8 cellular contexts compared by ENCODE assay signal in the genomic region with DNA sequence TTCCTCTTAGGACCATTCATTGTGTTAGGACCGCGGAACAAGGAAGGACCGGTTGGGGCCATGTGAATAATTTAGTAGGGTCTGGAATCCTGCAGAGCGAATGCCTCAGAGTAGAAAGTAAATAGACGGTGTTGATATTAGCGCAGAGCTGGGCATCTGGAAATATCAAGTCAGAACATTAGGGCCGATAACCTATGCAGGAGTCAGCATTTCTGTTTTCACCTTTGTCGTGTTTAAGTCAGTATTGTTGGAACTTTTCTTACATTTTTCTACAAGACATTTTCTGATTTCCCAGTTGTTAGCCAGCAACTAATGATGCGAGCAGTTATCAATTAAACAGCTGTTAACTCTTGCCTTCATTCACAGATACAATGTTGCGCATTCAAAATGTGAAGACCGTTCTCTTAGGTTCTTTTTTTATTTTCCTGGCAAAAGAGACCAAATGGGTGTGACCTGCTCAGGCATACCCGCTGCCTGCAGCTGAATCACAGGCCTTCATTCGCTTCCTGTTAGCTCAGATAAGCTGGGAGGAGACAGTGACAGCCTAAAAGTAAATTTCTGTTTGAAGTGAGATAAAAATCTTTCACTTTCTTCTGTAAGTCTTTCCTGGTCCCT. TPM values are rescaled to one million over a fixed set of nuclear protein-coding genes. Genes with fewer than 3 reads are reported as not detected.
DNase-seq lines count a peak whose midpoint lies in the region; ATAC-seq, FAIRE-seq and TF ChIP-seq lines count a peak whose summit lies in the region.

No MANE protein-coding gene starts in this region.

- DNase-seq in A549 (ENCODE audit: low read depth in 1 of 2, low spot score in 1 of 2) (peak; percentile 83 to 84), NCI-H748 (lab: John Stamatoyannopoulos, UW; ENCODE audit: unreplicated experiment) (peak; percentile 85), fibroblast of gingiva (ENCODE audit: low read depth) (peak; percentile 79), tibial nerve (ENCODE audit: low spot score in 2 of 2) (peak in 1 of 2 donors; percentile 20)
- peak; percentile 46 for DNase-seq in activated T-cell treated with anti-CD3 and anti-CD28 coated beads, Interleukin-2, amount 50 U/mL, for 4 hours
- DNase-seq in naive thymus-derived CD4-positive, alpha-beta T cell = peak in 7 of 9 donors; percentile 59 to 85 (median 75)

- peak overlapping the region; percentile 80 for H3K4me2 ChIP-seq in A549

- POLR2A ChIA-PET in A549 (lab: Yijun Ruan, JAX) = interaction anchor here (0.7 to 3.9 kb wide), 11 partner anchors 9 to 479 kb away, joined by 3 to 40 read pairs (median 6); partner anchors contain the start of gene GRAMD2A
- POLR2A ChIA-PET in naive thymus-derived CD4-positive, alpha-beta T cell (lab: Charles Lee) = interaction anchor here (0.6 to 3.8 kb wide), 16 partner anchors 10 to 454 kb away, joined by 3 to 38 read pairs (median 4); partner anchors contain the start of genes BBS4, HEXA, HIGD2B and MYO9A

- peak overlapping the region; percentile 95 to 97 for H3K27ac ChIP-seq in A549
- peak overlapping the region; percentile 73 for H3K27ac ChIP-seq in naive thymus-derived CD4-positive, alpha-beta T cell (ENCODE audit: low read depth, low read length)
- H3K27ac ChIP-seq in tibial nerve = peak overlapping the region; percentile 95 to 99 (median 96)

- under 1% methylated on average over 13 of the region's 13 CpGs for WGBS in A549 (ENCODE audit: missing lambda C conversion rate)
- 5% methylated on average over 13 of the region's 13 CpGs for WGBS in tibial nerve, 2 donors

- TF ChIP-seq EP300 in A549 (IDR thresholded peaks at IDR 0.05) (no peak), tibial nerve (IDR thresholded peaks at IDR 0.05) (no peak)

- peaks cover 0 to 7% (median 0%) of the 10 kb centered on the region in 3 experiments for H3K36me3 ChIP-seq in naive thymus-derived CD4-positive, alpha-beta T cell (ENCODE audit: control insufficient read depth in 2 of 3, insufficient read depth in 3 of 3, low read length in 3 of 3)
- H3K36me3 ChIP-seq in tibial nerve = no peaks in the 10 kb centered on the region

- FAIRE-seq in A549 (lab: Jason Lieb, UNC) = peak; percentile 43

- no peaks in the 10 kb centered on the region for H3K27me3 ChIP-seq in naive thymus-derived CD4-positive, alpha-beta T cell (ENCODE audit: control insufficient read depth in 2 of 2, insufficient read depth in 2 of 2, low read length in 2 of 2)
- H3K27me3 ChIP-seq in tibial nerve = no peaks in the 10 kb centered on the region

- intact Hi-C loops in naive thymus-derived CD4-positive, alpha-beta T cell (cut with micrococcal nuclease) = loop anchor here (1.0 to 10.0 kb wide), 6 partner anchors 40 to 453 kb away; partner anchors contain the start of genes MYO9A (in 2 of the 2), PARP6 (in 2 of the 2), SENP8 (in 2 of the 2) and ARIH1 (in 1 of the 2)

- TF ChIP-seq POLR2A in A549 (IDR thresholded peaks at IDR 0.05; ENCODE audit: low read length) (no peak; the same call in 1 of the 2 replicates), tibial nerve (IDR thresholded peaks at IDR 0.05) (no peak)

- peak overlapping the region; percentile 98 for H3K4me3 Mint-ChIP-seq in activated T-cell treated with anti-CD3 and anti-CD28 coated beads, Interleukin-2, amount 50 U/mL, for 4 hours
- H3K4me3 Mint-ChIP-seq in naive thymus-derived CD4-positive, alpha-beta T cell = peak overlapping the region; percentile 95 to 100 (median 99)

- CTCF ChIA-PET in A549 (lab: Yijun Ruan, JAX) = interaction anchor here (0.9 to 31.1 kb wide), 5 partner anchors 9 to 480 kb away, joined by 3 to 644 read pairs (median 10); partner anchors contain the start of gene GRAMD2A
- CTCF ChIA-PET in naive thymus-derived CD4-positive, alpha-beta T cell (lab: Charles Lee) = interaction anchor here (0.6 to 2.7 kb wide), 5 partner anchors 11 to 350 kb away, joined by 3 to 9 read pairs (median 3); no protein-coding TSS in a partner anchor

- no peak for TF ChIP-seq CTCF in A549 (IDR thresholded peaks at IDR 0.05)
- TF ChIP-seq CTCF in tibial nerve (IDR thresholded peaks at IDR 0.05) = no peak

- H3K27ac Mint-ChIP-seq in naive thymus-derived CD4-positive, alpha-beta T cell = peak overlapping the region; percentile 89 to 98 (median 92)

- 0 out of 5 replicates have a peak, but pooled peaks of 1 of the 2 experiments have one; percentile 1 for TF ChIP-seq RAD21 in A549 (conservative IDR thresholded peaks at IDR 0.05 in 1 of 2, IDR thresholded peaks at IDR 0.05 in 1 of 2)

- H3K4me1 ChIP-seq in A549 (peaks cover 54% of the 10 kb centered on the region), tibial nerve (peaks cover 0 to 48% (median 37%) of the 10 kb centered on the region in 4 donors)
- peaks cover 33 to 34% of the 10 kb centered on the region in 2 donors for H3K4me1 ChIP-seq in naive thymus-derived CD4-positive, alpha-beta T cell (ENCODE audit: control insufficient read depth in 2 of 2, insufficient read depth in 2 of 2, low read length in 2 of 2)

- H3K9me3 ChIP-seq in A549 (no peaks in the 10 kb centered on the region), tibial nerve (no peaks in the 10 kb centered on the region)
- H3K9me3 ChIP-seq in naive thymus-derived CD4-positive, alpha-beta T cell (ENCODE audit: control insufficient read depth in 2 of 3, low read length in 3 of 3) = no peaks in the 10 kb centered on the region

- H3K4me3 ChIP-seq in A549 (peak overlapping the region; percentile 91), tibial nerve (peak overlapping the region; percentile 76 to 95 (median 86))
- peak overlapping the region; percentile 73 for H3K4me3 ChIP-seq in naive thymus-derived CD4-positive, alpha-beta T cell (ENCODE audit: low read length)

- no peaks in the 10 kb centered on the region for H3K9me3 Mint-ChIP-seq in activated T-cell treated with anti-CD3 and anti-CD28 coated beads, Interleukin-2, amount 50 U/mL, for 4 hours
- H3K9me3 Mint-ChIP-seq in naive thymus-derived CD4-positive, alpha-beta T cell = peaks cover 0 to 2% (median 0%) of the 10 kb centered on the region in 11 donors

- H3K27me3 Mint-ChIP-seq in activated T-cell treated with anti-CD3 and anti-CD28 coated beads, Interleukin-2, amount 50 U/mL, for 4 hours (ENCODE audit: low read depth) = no peaks in the 10 kb centered on the region
- H3K27me3 Mint-ChIP-seq in naive thymus-derived CD4-positive, alpha-beta T cell = peaks cover 0 to 3% (median 0%) of the 10 kb centered on the region in 5 donors

- peaks cover 35% of the 10 kb centered on the region for H3K4me1 Mint-ChIP-seq in activated T-cell treated with anti-CD3 and anti-CD28 coated beads, Interleukin-2, amount 50 U/mL, for 4 hours (ENCODE audit: low read depth)
- H3K4me1 Mint-ChIP-seq in naive thymus-derived CD4-positive, alpha-beta T cell = peaks cover 42 to 54% (median 50%) of the 10 kb centered on the region in 7 donors

- ATAC-seq in A549 (peak; percentile 40 to 44), GM18502 (IDR thresholded peaks at IDR 0.05; ENCODE audit: poor library complexity, unreplicated experiment) (peak; percentile 0), HG03045 (IDR thresholded peaks at IDR 0.05; ENCODE audit: unreplicated experiment) (no peak)
- ATAC-seq in activated T-cell treated with anti-CD3 and anti-CD28 coated beads, Interleukin-2, amount 50 U/mL, for 4 hours = peak in 1 of 2 donors; percentile 6
- ATAC-seq in naive thymus-derived CD4-positive, alpha-beta T cell = peak; percentile 49

- peaks cover 18% of the 10 kb centered on the region for H3K36me3 Mint-ChIP-seq in activated T-cell treated with anti-CD3 and anti-CD28 coated beads, Interleukin-2, amount 50 U/mL, for 4 hours (ENCODE audit: insufficient read depth)
- peaks cover 0 to 26% (median 0%) of the 10 kb centered on the region in 5 donors for H3K36me3 Mint-ChIP-seq in naive thymus-derived CD4-positive, alpha-beta T cell

TF ChIP-seq in A549, 52 proteins besides CTCF, POLR2A, EP300 and RAD21 (continues in another document):
- TF ChIP-seq RNF2 (IDR thresholded peaks at IDR 0.05; ENCODE audit: borderline replicate concordance, low read depth) (no peak), EHF (CRISPR knock-in tag; IDR thresholded peaks at IDR 0.05) (no peak), HOXA7 (CRISPR knock-in tag; IDR thresholded peaks at IDR 0.05) (peak; percentile 23; the same call in 1 of the 2 replicates), MAZ (IDR thresholded peaks at IDR 0.05; ENCODE audit: borderline replicate concordance, low read depth, low read length) (no peak), BHLHE40 (IDR thresholded peaks at IDR 0.05; ENCODE audit: low read depth, low read length) (no peak)

RNA-seq across cellular contexts. Expression of gene PKM, which starts 1.0 kb away (rescaled TPM):
- 2,741 and 3,443 TPM in 2 replicates for polyA plus RNA-seq in A549 (2011; rRNA removed)
- polyA plus RNA-seq in A549 (2012; cell fraction: cytosol; rRNA removed) = 2,155 and 2,437 TPM in 2 replicates
- polyA plus RNA-seq in A549 (2012; cell fraction: nucleus; rRNA removed) = 3,552 and 3,648 TPM in 2 replicates
- 3,389 to 3,848 TPM (median 3,810 TPM) in 3 replicates for polyA plus RNA-seq in A549 (2017; fragmentation: RNase III; extraction: RNeasy Plus Mini Kit Qiagen cat#74134 plus additional on column Dnase treatment)
- 2,968 and 3,588 TPM in 2 replicates for polyA minus RNA-seq in A549 (2011; rRNA and poly(A)+ RNA removed)
- total RNA-seq in activated T-cell treated with anti-CD3 and anti-CD28 coated beads, Interleukin-2, amount 50 U/mL, for 4 hours = 1,000 to 10,000 TPM; 2,397 to 2,519 (median 2,398) TPM
- 1,000 to 10,000 TPM in 1 of 5 experiments, 100 to 1,000 TPM in 4; 237 to 1,627 (median 329) TPM for total RNA-seq in naive thymus-derived CD4-positive, alpha-beta T cell
- 100 to 1,000 TPM; 422 to 485 TPM for polyA plus RNA-seq in naive thymus-derived CD4-positive, alpha-beta T cell
- total RNA-seq in tibial nerve = 100 to 1,000 TPM; 261 to 293 (median 272) TPM

RNA-seq across cellular contexts. Expression of gene GRAMD2A, which starts 34.4 kb away (rescaled TPM):
- polyA plus RNA-seq in A549 (2011; rRNA removed) (0.20 and 0.41 TPM in 2 replicates), A549 (2017; fragmentation: RNase III; extraction: RNeasy Plus Mini Kit Qiagen cat#74134 plus additional on column Dnase treatment) (not detected in 3 replicates)
- polyA plus RNA-seq in A549 (2012; cell fraction: cytosol; rRNA removed) = 0.03 and 0.08 TPM in 2 replicates
- polyA plus RNA-seq in A549 (2012; cell fraction: nucleus; rRNA removed) = 0.07 and 0.20 TPM in 2 replicates
- 0.08 TPM in 1 of 2 replicates, not detected in the other for polyA minus RNA-seq in A549 (2011; rRNA and poly(A)+ RNA removed)
- not detected for total RNA-seq in activated T-cell treated with anti-CD3 and anti-CD28 coated beads, Interleukin-2, amount 50 U/mL, for 4 hours
- not detected for total RNA-seq in naive thymus-derived CD4-positive, alpha-beta T cell
- polyA plus RNA-seq in naive thymus-derived CD4-positive, alpha-beta T cell = not detected
- 1 to 10 TPM; 1.1 to 2.9 (median 2.2) TPM for total RNA-seq in tibial nerve

RNA-seq across cellular contexts. Expression of gene PARP6, which starts 40.4 kb away (rescaled TPM):
- polyA plus RNA-seq in A549 (2011; rRNA removed) = 167 and 197 TPM in 2 replicates
- polyA plus RNA-seq in A549 (2012; cell fraction: cytosol; rRNA removed) = 106 and 112 TPM in 2 replicates
- 216 and 291 TPM in 2 replicates for polyA plus RNA-seq in A549 (2012; cell fraction: nucleus; rRNA removed)
- 70.3 to 83.3 TPM (median 78.0 TPM) in 3 replicates for polyA plus RNA-seq in A549 (2017; fragmentation: RNase III; extraction: RNeasy Plus Mini Kit Qiagen cat#74134 plus additional on column Dnase treatment)
- 124 and 125 TPM in 2 replicates for polyA minus RNA-seq in A549 (2011; rRNA and poly(A)+ RNA removed)
- total RNA-seq in activated T-cell treated with anti-CD3 and anti-CD28 coated beads, Interleukin-2, amount 50 U/mL, for 4 hours = 10 to 100 TPM; 62.9 to 63.2 (median 62.9) TPM
- total RNA-seq in naive thymus-derived CD4-positive, alpha-beta T cell = 100 to 1,000 TPM in 4 of 5 experiments, 10 to 100 TPM in 1; 75.8 to 129 (median 127) TPM
- polyA plus RNA-seq in naive thymus-derived CD4-positive, alpha-beta T cell = 10 to 100 TPM; 19.7 to 41.6 TPM
- 10 to 100 TPM; 59.2 to 76.8 (median 65.1) TPM for total RNA-seq in tibial nerve
